ENCODE assay signal across 8 cellular contexts in genomic region chr17:30290696-30291570, GRCh38. TPM values are rescaled to one million over a fixed set of nuclear protein-coding genes. Genes with fewer than 3 reads are reported as not detected.
DNase-seq lines count a peak whose midpoint lies in the region; ATAC-seq and TF ChIP-seq lines count a peak whose summit lies in the region.

No MANE protein-coding gene starts in this region.

- H3K9me3 ChIP-seq in Panc1 (ENCODE audit: control insufficient read depth, insufficient read depth, low read depth, low read length) (no peaks in the 10 kb centered on the region), left ventricle myocardium inferior (replicated peaks) (no peaks in the 10 kb centered on the region)

- intact Hi-C loops in Panc1 (cut with micrococcal nuclease; ENCODE audit: unreplicated experiment), result no loop called here
- intact Hi-C loops in left ventricle myocardium inferior (cut with micrococcal nuclease), result no loop called here

- ATAC-seq in HG03159 (IDR thresholded peaks at IDR 0.05; ENCODE audit: unreplicated experiment) (peak; percentile 22), Panc1 (peak; percentile 71)

- BruUV-seq in Panc1 (replicated peaks; lab: Mats Ljungman, UMichigan), result TSS peak; percentile 72

- in situ Hi-C loops in Panc1 (cut with HindIII; ENCODE audit: low pct_unique_long_range_greater_than_20kb, low sequenced_read_pairs), result no loop called here

- no peaks in the 10 kb centered on the region for H3K27me3 ChIP-seq in Panc1 (ENCODE audit: control insufficient read depth, insufficient read depth, low read length)
- H3K27me3 ChIP-seq in left ventricle myocardium inferior (ENCODE audit: low read depth), result no peaks in the 10 kb centered on the region

- H3K36me3 ChIP-seq in Panc1 (ENCODE audit: control insufficient read depth, insufficient read depth, low read length), result peaks cover 22% of the 10 kb centered on the region
- H3K36me3 ChIP-seq in left ventricle myocardium inferior, result peaks cover 32% of the 10 kb centered on the region

- POLR2A ChIA-PET in Panc1 (lab: Charles Lee), result interaction anchor here (0.6 kb wide), 1 partner anchor 24 kb away, joined by 3 read pairs; no protein-coding TSS in a partner anchor

- CTCF ChIA-PET in Panc1 (lab: Charles Lee), result no interaction called here

- DNase-seq in NK-92 treated with Interleukin-12 subunit alpha and Interleukin-12 subunit beta, amount 100 ng/mL, for 24 hours (lab: John Stamatoyannopoulos, UW), result peak; percentile 41
- DNase-seq in NK-92 (lab: John Stamatoyannopoulos, UW; ENCODE audit: unreplicated experiment) (no peak), Panc1 (ENCODE audit: low read depth, low spot score) (no peak), left ventricle myocardium inferior (peak; percentile 29), putamen (ENCODE audit: low spot score) (peak; percentile 17), dedifferentiated amniotic fluid mesenchymal stem cell (ENCODE audit: extremely low spot score) (no peak)
- peak; percentile 36 for DNase-seq in activated naive CD4-positive, alpha-beta T cell treated with anti-CD3 and anti-CD28 coated beads, Interleukin-2, amount 50 U/mL, for 16 hours

- no peak for TF ChIP-seq CTCF in Panc1 (IDR thresholded peaks at IDR 0.05)
- no peak for TF ChIP-seq CTCF in left ventricle myocardium inferior (IDR thresholded peaks at IDR 0.05; ENCODE audit: borderline replicate concordance)

- H3K4me1 ChIP-seq in Panc1 (ENCODE audit: control insufficient read depth, insufficient read depth, low read length) (peaks cover 11% of the 10 kb centered on the region), left ventricle myocardium inferior (peaks cover 31% of the 10 kb centered on the region)

- H3K27ac ChIP-seq in Panc1 (ENCODE audit: low read length) (peak overlapping the region; percentile 81), left ventricle myocardium inferior (replicated peaks) (peak overlapping the region; percentile 79)

- H3K4me3 ChIP-seq in Panc1 (ENCODE audit: low read depth in 2 of 2, low read length in 2 of 2) (peak overlapping the region; percentile 84 to 93), left ventricle myocardium inferior (peak overlapping the region; percentile 99)

RNA-seq across cellular contexts. Expression of gene BLMH, which starts 0.8 kb away (rescaled TPM):
- 59.0 TPM for total RNA-seq in Panc1 (2021; ENCODE audit: unreplicated experiment)
- polyA plus RNA-seq in Panc1 (2012; ENCODE audit: insufficient read length), result 41.7 TPM
- 14.9 TPM for total RNA-seq in left ventricle myocardium inferior

RNA-seq across cellular contexts. Expression of gene TMIGD1, which starts 42.9 kb away (rescaled TPM):
- total RNA-seq in Panc1 (2021; ENCODE audit: unreplicated experiment) (not detected), left ventricle myocardium inferior (not detected)
- not detected for polyA plus RNA-seq in Panc1 (2012; ENCODE audit: insufficient read length)

RNA-seq across cellular contexts. Expression of gene SLC6A4, which starts 55.4 kb away (rescaled TPM):
- total RNA-seq in Panc1 (2021; ENCODE audit: unreplicated experiment), result not detected
- not detected for polyA plus RNA-seq in Panc1 (2012; ENCODE audit: insufficient read length)
- 0.33 TPM for total RNA-seq in left ventricle myocardium inferior

Comparison
In these comparisons a context has a peak if more than half of its experiments do, and no peak if none do; other contexts are left out.
1. DNase-seq: peak in NK-92 treated with Interleukin-12 subunit alpha and Interleukin-12 subunit beta, amount 100 ng/mL, for 24 hours (single experiment), activated naive CD4-positive, alpha-beta T cell treated with anti-CD3 and anti-CD28 coated beads, Interleukin-2, amount 50 U/mL, for 16 hours (single experiment), left ventricle myocardium inferior (single experiment) and putamen (single experiment); none in NK-92 (single experiment), Panc1 (single experiment) and dedifferentiated amniotic fluid mesenchymal stem cell (single experiment).